ENCODE assay signal across 9 cellular contexts in genomic region chr1:17436380-17437174, GRCh38. TPM values are rescaled to one million over a fixed set of nuclear protein-coding genes. Genes with fewer than 3 reads are reported as not detected.
DNase-seq lines count a peak whose midpoint lies in the region; ATAC-seq, FAIRE-seq and TF ChIP-seq lines count a peak whose summit lies in the region.
"Had no signal": no experiment of that assay in that cellular context is flagged by ENCODE, and none has a peak within 500 bp of the region (broad histone marks: within the 10 kb centered on the region; RNA-seq: fewer than 3 reads in every experiment).

No MANE protein-coding gene starts in this region.

- no peak for DNase-seq in CD4-positive, CD25-positive, alpha-beta regulatory T cell
- DNase-seq in H1 (ENCODE audit: low read depth in 1 of 2, low spot score in 2 of 2) (no peak), neural crest cell (ENCODE audit: low read depth, low spot score) (peak; percentile 14), NCI-H1092 treated with DMSO at 0.1 percent for 48 hours (lab: John Stamatoyannopoulos, UW) (no peak)
- DNase-seq in activated CD4-positive, alpha-beta T cell treated with anti-CD3 and anti-CD28 coated beads for 1 hour, result no peak

- H3K4me1 Mint-ChIP-seq in CD4-positive, CD25-positive, alpha-beta regulatory T cell, result peaks cover 0 to 55% (median 43%) of the 10 kb centered on the region in 4 donors
- peaks cover 56% of the 10 kb centered on the region for H3K4me1 Mint-ChIP-seq in neural crest cell

- no peak for ATAC-seq in CD4-positive, CD25-positive, alpha-beta regulatory T cell (ENCODE audit: low read depth in 2 of 2)
- no peak for ATAC-seq in GM18511 (IDR thresholded peaks at IDR 0.05; ENCODE audit: unreplicated experiment)
- ATAC-seq in GM21367 (IDR thresholded peaks at IDR 0.05; ENCODE audit: unreplicated experiment), result no peak

- 0 out of 2 replicates have a peak overlapping the region, but pooled peaks have one; percentile 9 for H3K18ac ChIP-seq in H1 (ENCODE audit: extremely low read depth, low read length)

- H3K4ac ChIP-seq in H1 (replicated peaks; ENCODE audit: insufficient read length, low read depth, low read length), result no peak overlapping the region

- H3K23ac ChIP-seq in H1 (ENCODE audit: insufficient read length), result no peak overlapping the region

- no peak overlapping the region for H2BK12ac ChIP-seq in H1 (ENCODE audit: low read depth, low read length)

- no peak overlapping the region for H4K8ac ChIP-seq in H1 (ENCODE audit: extremely low read depth, insufficient read depth, low read length)

- H3K56ac ChIP-seq in H1 (replicated peaks; ENCODE audit: insufficient read length, low read depth, low read length), result peak overlapping the region; percentile 9

- H3K36me3 Mint-ChIP-seq in CD4-positive, CD25-positive, alpha-beta regulatory T cell, result peaks cover 4% of the 10 kb centered on the region
- peaks cover 9% of the 10 kb centered on the region for H3K36me3 Mint-ChIP-seq in neural crest cell (ENCODE audit: low read depth)

- H3K9me3 Mint-ChIP-seq in CD4-positive, CD25-positive, alpha-beta regulatory T cell, result no peaks in the 10 kb centered on the region
- no peaks in the 10 kb centered on the region for H3K9me3 Mint-ChIP-seq in neural crest cell

- peak overlapping the region; percentile 83 to 87 (median 86) for H3K4me3 Mint-ChIP-seq in CD4-positive, CD25-positive, alpha-beta regulatory T cell
- peak overlapping the region; percentile 89 for H3K4me3 Mint-ChIP-seq in neural crest cell

- no peak for TF ChIP-seq EP300 in H1 (IDR thresholded peaks at IDR 0.05; ENCODE audit: borderline replicate concordance in 1 of 2, low read depth in 2 of 2, low read length in 2 of 2)

- H4K20me1 ChIP-seq in OCI-LY3 (ENCODE audit: insufficient read depth, low read length) (peaks cover 55% of the 10 kb centered on the region), H1 (replicated peaks in 1 of 2; ENCODE audit: control insufficient read depth in 1 of 2, insufficient read depth in 2 of 2, low read length in 2 of 2) (peaks cover 15 to 29% of the 10 kb centered on the region in 2 experiments)

- peaks cover 23% of the 10 kb centered on the region for H3K23me2 ChIP-seq in H1 (ENCODE audit: low read depth, low read length)

- peak overlapping the region; percentile 16 for H4K91ac ChIP-seq in H1 (replicated peaks; ENCODE audit: insufficient read length, low read length)

- peaks cover 20% of the 10 kb centered on the region for H3K27me3 Mint-ChIP-seq in CD4-positive, CD25-positive, alpha-beta regulatory T cell
- H3K27me3 Mint-ChIP-seq in neural crest cell (ENCODE audit: low read depth), result peaks cover 29% of the 10 kb centered on the region

- peaks cover 79% of the 10 kb centered on the region for H3K79me2 ChIP-seq in OCI-LY3 (ENCODE audit: low read length)
- H3K79me2 ChIP-seq in H1 (ENCODE audit: control insufficient read depth in 1 of 2, insufficient read depth in 2 of 2, low read length in 2 of 2), result peaks cover 36 to 77% of the 10 kb centered on the region in 2 experiments

- H2BK15ac ChIP-seq in H1 (ENCODE audit: low read length), result no peak overlapping the region

- H2AK5ac ChIP-seq in H1 (ENCODE audit: low read depth, low read length), result 0 out of 2 replicates have a peak overlapping the region, but pooled peaks have one; percentile 7

- H4K5ac ChIP-seq in H1 (ENCODE audit: insufficient read length, low read depth, low read length), result peak overlapping the region; percentile 13

- H3K79me1 ChIP-seq in H1 (ENCODE audit: low read depth, low read length), result peaks cover 16% of the 10 kb centered on the region

- H3K9me3 ChIP-seq in CD4-positive, CD25-positive, alpha-beta regulatory T cell (ENCODE audit: control insufficient read depth in 2 of 2, low read length in 2 of 2), result no peaks in the 10 kb centered on the region
- H3K9me3 ChIP-seq in OCI-LY3 (ENCODE audit: insufficient read depth, low read length), result no peaks in the 10 kb centered on the region
- no peaks in the 10 kb centered on the region for H3K9me3 ChIP-seq in H1 (ENCODE audit: insufficient read depth in 2 of 2, low read depth in 1 of 2, low read length in 1 of 2)

- H3K4me2 ChIP-seq in OCI-LY3 (ENCODE audit: low read length), result peak overlapping the region; percentile 79
- peak overlapping the region; percentile 87 to 93 for H3K4me2 ChIP-seq in H1 (ENCODE audit: insufficient read depth in 1 of 2, low read depth in 2 of 2, low read length in 2 of 2)

- peak overlapping the region; percentile 74 for H2BK5ac ChIP-seq in H1 (ENCODE audit: low read depth, low read length)

- H2BK120ac ChIP-seq in H1 (replicated peaks; ENCODE audit: low read depth, low read length), result no peak overlapping the region

- H3K27ac Mint-ChIP-seq in CD4-positive, CD25-positive, alpha-beta regulatory T cell, result peak overlapping the region; percentile 85 to 92 (median 86)
- H3K27ac Mint-ChIP-seq in neural crest cell (ENCODE audit: unreplicated experiment), result peak overlapping the region; percentile 77

- peak overlapping the region; percentile 79 for H3K27ac ChIP-seq in CD4-positive, CD25-positive, alpha-beta regulatory T cell (ENCODE audit: insufficient read depth, low read length, poor library complexity, severe bottlenecking)
- peak overlapping the region; percentile 48 for H3K27ac ChIP-seq in OCI-LY3 (ENCODE audit: low read length)
- H3K27ac ChIP-seq in H1 (ENCODE audit: low read depth, low read length), result no peak overlapping the region

- H3K9ac ChIP-seq in OCI-LY3 (ENCODE audit: low read length) (peak overlapping the region; percentile 79), H1 (replicated peaks in 1 of 4; ENCODE audit: extremely low read depth in 1 of 4, low read depth in 3 of 4, low read length in 3 of 4) (peak overlapping the region in 3 of 4 experiments; percentile 21 to 66 (median 49); a peak in 5 of 7 replicates)

- peaks cover 3% of the 10 kb centered on the region for H3K27me3 ChIP-seq in CD4-positive, CD25-positive, alpha-beta regulatory T cell (ENCODE audit: control insufficient read depth, insufficient read depth, low read length)
- H3K27me3 ChIP-seq in OCI-LY3 (ENCODE audit: low read depth, low read length), result peaks cover 11% of the 10 kb centered on the region; the same call in 1 of the 2 replicates
- peaks cover 0 to 6% (median 4%) of the 10 kb centered on the region in 4 experiments; a peak in 4 of 7 replicates for H3K27me3 ChIP-seq in H1 (replicated peaks in 1 of 4; ENCODE audit: control insufficient read depth in 3 of 4, extremely low read depth in 1 of 4, insufficient read depth in 3 of 4, low read length in 3 of 4)

- CTCF ChIA-PET in H1 (lab: Charles Lee; ENCODE audit: partially characterized antibody), result interaction anchor here (0.6 to 1.7 kb wide), 10 partner anchors 16 to 752 kb away, joined by 3 to 9 read pairs (median 3); no protein-coding TSS in a partner anchor

- 57% methylated on average over 13 of the region's 13 CpGs; no CpG with 5 or more reads in 1 of the 2 experiments for WGBS in H1 (ENCODE audit: extremely low coverage in 1 of 2, insufficient coverage in 1 of 2, insufficient read length in 1 of 2, insufficient replicate concordance in 2 of 2, low coverage in 1 of 2, low lambda C conversion rate in 2 of 2, missing lambda C conversion rate in 1 of 2), 2 experiments

- no peak overlapping the region for H3K14ac ChIP-seq in H1 (ENCODE audit: insufficient read length)

- peaks cover 40% of the 10 kb centered on the region for H3K4me1 ChIP-seq in CD4-positive, CD25-positive, alpha-beta regulatory T cell (ENCODE audit: control insufficient read depth, insufficient read depth, low read length, poor library complexity, severe bottlenecking)
- H3K4me1 ChIP-seq in OCI-LY3 (ENCODE audit: low read length) (peaks cover 69% of the 10 kb centered on the region), H1 (replicated peaks in 1 of 4; ENCODE audit: control insufficient read depth in 3 of 4, insufficient read depth in 4 of 4, low read length in 3 of 4) (peaks cover 34 to 58% (median 48%) of the 10 kb centered on the region in 4 experiments)

- H3K4me3 ChIP-seq in CD4-positive, CD25-positive, alpha-beta regulatory T cell (ENCODE audit: low read depth, low read length), result peak overlapping the region; percentile 49
- H3K4me3 ChIP-seq in OCI-LY3 (ENCODE audit: low read length) (peak overlapping the region; percentile 99), H1 (ENCODE audit: extremely low read depth in 1 of 4, insufficient read depth in 2 of 4, low read depth in 3 of 4, low read length in 4 of 4) (peak overlapping the region; percentile 68 to 98 (median 80))

- POLR2A ChIA-PET in H1 (lab: Charles Lee; ENCODE audit: partially characterized antibody), result interaction anchor here (0.7 to 12.4 kb wide), 17 partner anchors 7 to 531 kb away, joined by 3 to 155 read pairs (median 6); no protein-coding TSS in a partner anchor

- TF ChIP-seq RAD21 in H1 (IDR thresholded peaks at IDR 0.05 in 1 of 2, conservative IDR thresholded peaks at IDR 0.05 in 1 of 2; ENCODE audit: low read depth in 2 of 2, low read length in 2 of 2), result no peak

- H2BK20ac ChIP-seq in H1 (ENCODE audit: low read length), result no peak overlapping the region

- TF ChIP-seq CTCF in OCI-LY3 (IDR thresholded peaks at IDR 0.05; ENCODE audit: low read depth, low read length) (no peak), H1 (IDR thresholded peaks at IDR 0.05; ENCODE audit: control extremely low read depth in 1 of 3, insufficient read depth in 1 of 3, low read depth in 1 of 3, low read length in 3 of 3) (0 out of 4 replicates have a peak, but pooled peaks of 1 of the 3 experiments have one; percentile 0), neural crest cell (conservative IDR thresholded peaks at IDR 0.05) (no peak)

- TF ChIP-seq POLR2A in H1 (IDR thresholded peaks at IDR 0.05; ENCODE audit: control extremely low read depth in 1 of 2, low read depth in 2 of 2, low read length in 2 of 2), result peak in 1 of 2 experiments; percentile 58; a peak in 1 of 3 replicates

- H3K36me3 ChIP-seq in CD4-positive, CD25-positive, alpha-beta regulatory T cell (ENCODE audit: control insufficient read depth, insufficient read depth, low read length), result peaks cover 3% of the 10 kb centered on the region
- H3K36me3 ChIP-seq in OCI-LY3 (replicated peaks; ENCODE audit: low read depth, low read length) (peaks cover 33% of the 10 kb centered on the region), H1 (ENCODE audit: control insufficient read depth in 2 of 4, insufficient read depth in 4 of 4, low read length in 3 of 4) (peaks cover 0 to 64% (median 14%) of the 10 kb centered on the region in 4 experiments)

- H2AFZ ChIP-seq in OCI-LY3 (ENCODE audit: low read depth, low read length) (no peak overlapping the region), H1 (ENCODE audit: low read length) (no peak overlapping the region)

- no peak for FAIRE-seq in H1 (lab: Jason Lieb, UNC)
- FAIRE-seq: RCC 7860 had no signal

RNA-seq across cellular contexts. Expression of gene RCC2, which starts 2.9 kb away (rescaled TPM):
- 36.0 TPM for total RNA-seq in CD4-positive, CD25-positive, alpha-beta regulatory T cell
- polyA plus RNA-seq in CD4-positive, CD25-positive, alpha-beta regulatory T cell, result 10 to 100 TPM; 13.1 to 19.4 (median 16.1) TPM
- total RNA-seq in H1 (2021; fragmentation: NEBNext Ultra II Directional; extraction: Animal tissue kit (Norgen Biotek cat#: 25700)), result 454 and 455 TPM in 2 replicates
- 229 and 389 TPM in 2 replicates for polyA plus RNA-seq in H1 (2011; rRNA removed)
- polyA plus RNA-seq in H1 (2011; cell fraction: cytosol; rRNA removed), result 208 TPM
- 390 TPM for polyA plus RNA-seq in H1 (2011; cell fraction: nucleus; rRNA removed)
- polyA plus RNA-seq in H1 (2012, experiment 1 of 2), result 308 to 381 TPM (median 333 TPM) in 4 replicates
- 197 TPM for polyA plus RNA-seq in H1 (2012, experiment 2 of 2)
- polyA plus RNA-seq in H1 (2013, experiment 1 of 2), result 230 TPM
- 221 TPM for polyA plus RNA-seq in H1 (2013, experiment 2 of 2)
- 172 and 251 TPM in 2 replicates for polyA minus RNA-seq in H1 (2011; rRNA and poly(A)+ RNA removed)
- polyA minus RNA-seq in H1 (2011; cell fraction: cytosol; rRNA and poly(A)+ RNA removed), result 193 TPM
- polyA minus RNA-seq in H1 (2011; cell fraction: nucleus; rRNA and poly(A)+ RNA removed), result 82.4 TPM
- 224 and 225 TPM in 2 replicates for total RNA-seq in neural crest cell

Comparison
In these comparisons a context has a peak if more than half of its experiments do, and no peak if none do; other contexts are left out.
1. H3K4me3 ChIP-seq: peak in every context shown above with its lines; median percentile 99 in OCI-LY3; 80 in H1; 49 in CD4-positive, CD25-positive, alpha-beta regulatory T cell.